ENCODE assay signal across 13 cellular contexts in genomic region chr5:176530406-176530982, GRCh38. TPM values are rescaled to one million over a fixed set of nuclear protein-coding genes. Genes with fewer than 3 reads are reported as not detected.
A peak's percentile ranks its signal among the peaks of the same experiment; 100 is the strongest.
DNase-seq lines count a peak whose midpoint lies in the region; ATAC-seq and TF ChIP-seq lines count a peak whose summit lies in the region.
"Had no signal": no experiment of that assay in that cellular context is flagged by ENCODE, and none has a peak within 500 bp of the region (broad histone marks: within the 10 kb centered on the region; RNA-seq: fewer than 3 reads in every experiment).

No MANE protein-coding gene starts in this region.

- H3K4me1 Mint-ChIP-seq in immature natural killer cell: peaks cover 53 to 57% of the 10 kb centered on the region in 2 donors

- no peak overlapping the region for H3K4me3 ChIP-seq in stomach smooth muscle (ENCODE audit: low read length in 2 of 2)
- H3K4me3 ChIP-seq: HAP-1, upper lobe of right lung had no signal

- peak overlapping the region; percentile 83 to 93 (median 88) for H3K27ac Mint-ChIP-seq in immature natural killer cell
- H3K27ac Mint-ChIP-seq: nephron progenitor cell had no signal

- H3K9ac ChIP-seq in stomach smooth muscle (ENCODE audit: low read length in 2 of 2): no peak overlapping the region

- H3K36me3 Mint-ChIP-seq in immature natural killer cell: peaks cover 8 to 30% (median 10%) of the 10 kb centered on the region in 3 donors

- no peak for TF ChIP-seq CTCF in VCaP (conservative IDR thresholded peaks at IDR 0.05)

- H3K9me3 ChIP-seq in stomach smooth muscle (ENCODE audit: control insufficient read depth in 2 of 2, low read length in 2 of 2): no peaks in the 10 kb centered on the region
- H3K9me3 ChIP-seq: HAP-1, upper lobe of right lung had no signal

- ATAC-seq in GM21423 (IDR thresholded peaks at IDR 0.05; ENCODE audit: unreplicated experiment): no peak
- ATAC-seq: upper lobe of right lung had no signal

- H3K4me1 ChIP-seq in stomach smooth muscle (ENCODE audit: control insufficient read depth, insufficient read depth, low read length): peaks cover 53% of the 10 kb centered on the region

- peaks cover 8 to 24% (median 14%) of the 10 kb centered on the region in 3 donors for H3K27me3 Mint-ChIP-seq in immature natural killer cell (ENCODE audit: low read depth in 3 of 3)

- H3K27ac ChIP-seq in VCaP (peak overlapping the region; percentile 99; the same call in 1 of the 2 replicates), stomach smooth muscle (ENCODE audit: low read length) (peak overlapping the region; percentile 78)

- H3K4me3 Mint-ChIP-seq in immature natural killer cell: peak overlapping the region; percentile 79 to 89 (median 82)
- H3K4me3 Mint-ChIP-seq: nephron progenitor cell had no signal

- H3K36me3 ChIP-seq in stomach smooth muscle (ENCODE audit: control insufficient read depth in 2 of 2, insufficient read depth in 2 of 2, low read length in 2 of 2): peaks cover 17 to 24% of the 10 kb centered on the region in 2 donors

- H3K9me3 Mint-ChIP-seq in immature natural killer cell: no peaks in the 10 kb centered on the region
- H3K9me3 Mint-ChIP-seq: brain, nephron progenitor cell had no signal

- peak; percentile 34 for DNase-seq in activated T-cell treated with anti-CD3 and anti-CD28 coated beads, Interleukin-2, amount 50 U/mL, for 1 hour
- DNase-seq in activated T-cell treated with anti-CD3 and anti-CD28 coated beads for 4 hours (no peak), immature natural killer cell (no peak), foreskin melanocyte (no peak), NCI-H1092 (lab: John Stamatoyannopoulos, UW) (no peak)
- DNase-seq: ACHN, nephron progenitor cell, upper lobe of right lung had no signal

- H3K27me3 ChIP-seq in stomach smooth muscle (ENCODE audit: control insufficient read depth in 1 of 2, insufficient read depth in 2 of 2, low read length in 2 of 2): no peaks in the 10 kb centered on the region
- H3K27me3 ChIP-seq: upper lobe of right lung had no signal

RNA-seq across cellular contexts. Expression of gene RNF44, which starts 6.7 kb away (rescaled TPM):
- 1 to 10 TPM; 1.2 to 9.8 (median 2.0) TPM for polyA plus RNA-seq in immature natural killer cell

RNA-seq across cellular contexts. Expression of gene CDHR2, which starts 18.6 kb away (rescaled TPM):
- polyA plus RNA-seq in immature natural killer cell: not detected
